ENCODE assay signal across 10 cellular contexts in the genomic region with DNA sequence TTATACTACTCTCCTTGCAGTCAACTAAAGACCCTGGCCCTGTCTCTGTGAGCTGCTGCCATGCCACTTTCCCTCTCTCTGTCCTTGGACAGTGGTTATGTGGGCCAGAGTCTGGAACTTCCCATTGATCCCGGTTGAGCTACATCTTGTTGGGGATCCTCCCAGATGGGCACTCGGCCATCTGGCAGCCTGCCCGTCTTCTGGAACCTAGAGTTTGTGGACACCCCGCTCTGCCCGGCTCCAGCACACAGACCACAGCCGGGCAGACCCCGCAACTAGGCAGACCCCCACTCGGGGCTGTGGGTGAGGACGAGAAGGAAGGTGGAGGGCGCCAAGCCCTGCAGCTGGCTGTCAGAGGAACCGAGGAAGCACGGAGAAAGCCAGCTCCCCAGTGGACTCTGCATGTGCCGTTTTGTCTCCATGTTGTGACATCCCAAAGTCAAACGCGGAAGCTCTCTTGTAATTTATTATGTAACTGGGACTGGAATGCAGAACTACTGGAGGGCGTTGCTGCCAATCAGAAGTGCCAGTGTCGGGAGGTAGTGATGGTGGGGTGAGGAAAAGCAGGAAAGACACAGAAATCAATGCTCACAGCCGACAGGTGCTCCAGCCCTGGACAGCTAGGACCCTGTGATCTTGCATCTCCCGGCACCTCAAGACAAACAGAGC.
A peak's percentile ranks its signal among the peaks of the same experiment; 100 is the strongest.
DNase-seq lines count a peak whose midpoint lies in the region; ATAC-seq lines count a peak whose summit lies in the region.
"Had no signal": no experiment of that assay in that cellular context is flagged by ENCODE, and none has a peak within 500 bp of the region (broad histone marks: within the 10 kb centered on the region; RNA-seq: fewer than 3 reads in every experiment).

No MANE protein-coding gene starts in this region.

- no peaks in the 10 kb centered on the region for H3K4me1 Mint-ChIP-seq in effector memory CD8-positive, alpha-beta T cell (ENCODE audit: low read depth in 2 of 2)

- no peak overlapping the region for H2AK5ac ChIP-seq in mesendoderm (ENCODE audit: low read length)

- no peak overlapping the region for H2BK120ac ChIP-seq in mesendoderm (ENCODE audit: low read depth, low read length)

- H3K27me3 Mint-ChIP-seq in effector memory CD8-positive, alpha-beta T cell: peaks cover 58 to 70% of the 10 kb centered on the region in 2 donors

- H3K27ac ChIP-seq in mesendoderm (ENCODE audit: low read depth, low read length): no peak overlapping the region

- no peaks in the 10 kb centered on the region for H3K4me1 ChIP-seq in mesendoderm (ENCODE audit: control insufficient read depth, low read depth, low read length)

- H3K4me3 ChIP-seq in mesendoderm (ENCODE audit: low read length): no peak overlapping the region

- H3K36me3 Mint-ChIP-seq in effector memory CD8-positive, alpha-beta T cell (ENCODE audit: insufficient read depth): no peaks in the 10 kb centered on the region

- H3K79me1 ChIP-seq in mesendoderm (ENCODE audit: low read length): no peaks in the 10 kb centered on the region

- no peak overlapping the region for H4K8ac ChIP-seq in mesendoderm (ENCODE audit: low read depth, low read length)

- peak; percentile 65 for DNase-seq in NCI-H1092 (lab: John Stamatoyannopoulos, UW)
- peak; percentile 70 for DNase-seq in SKM-1 treated with dmso at 0.1 percent for 144 hours (lab: John Stamatoyannopoulos, UW; ENCODE audit: unreplicated experiment)
- DNase-seq in left colon: peak; percentile 39 to 64
- peak; percentile 88 for DNase-seq in superior temporal gyrus (ENCODE audit: extremely low spot score)
- no peak for DNase-seq in effector memory CD8-positive, alpha-beta T cell
- DNase-seq in mesendoderm: no peak
- DNase-seq: activated CD4-positive, CD25-positive, alpha-beta regulatory T cell treated with anti-CD3 and anti-CD28 coated beads, Interleukin-2, amount 50 U/mL, for 72 hours; GDM1 had no signal

- no peak overlapping the region for H4K5ac ChIP-seq in mesendoderm (ENCODE audit: low read length)

- no peak overlapping the region for H3K23ac ChIP-seq in mesendoderm (ENCODE audit: low read length)

- no peaks in the 10 kb centered on the region for H3K36me3 ChIP-seq in mesendoderm (ENCODE audit: control insufficient read depth, insufficient read depth, low read length)

- no peaks in the 10 kb centered on the region for H3K9me3 Mint-ChIP-seq in effector memory CD8-positive, alpha-beta T cell

- no peak overlapping the region for H2BK15ac ChIP-seq in mesendoderm (replicated peaks; ENCODE audit: low read depth)

- no peaks in the 10 kb centered on the region for H3K27me3 ChIP-seq in mesendoderm (ENCODE audit: insufficient read depth, low read length, poor library complexity)

- H3K18ac ChIP-seq in mesendoderm (ENCODE audit: low read length): no peak overlapping the region

- no peaks in the 10 kb centered on the region for H3K79me2 ChIP-seq in mesendoderm (ENCODE audit: control insufficient read depth, insufficient read depth, low read length)

- intact Hi-C loops in left colon (cut with DNase I, micrococcal nuclease): no loop called here

- H3K4me3 Mint-ChIP-seq in effector memory CD8-positive, alpha-beta T cell: no peak overlapping the region

- H3K4ac ChIP-seq in mesendoderm (ENCODE audit: low read depth, low read length): no peak overlapping the region

- ATAC-seq in left colon (peak; percentile 91), HG03025 (IDR thresholded peaks at IDR 0.05; ENCODE audit: low FRiP score, unreplicated experiment) (no peak), GM18502 (IDR thresholded peaks at IDR 0.05; ENCODE audit: poor library complexity, unreplicated experiment) (no peak)
- ATAC-seq in effector memory CD8-positive, alpha-beta T cell (replicated peaks): no peak

- no peak overlapping the region for H2BK5ac ChIP-seq in mesendoderm (ENCODE audit: low read length)

- no peak overlapping the region for H3K27ac Mint-ChIP-seq in effector memory CD8-positive, alpha-beta T cell

- H3K4me2 ChIP-seq in mesendoderm (ENCODE audit: low read length): no peak overlapping the region

- H3K56ac ChIP-seq in mesendoderm (ENCODE audit: low read length): no peak overlapping the region

- H3K9ac ChIP-seq in mesendoderm (ENCODE audit: low read length): no peak overlapping the region

- WGBS in mesendoderm (ENCODE audit: extremely low coverage, insufficient coverage, low lambda C conversion rate): no CpG with 5 or more reads among the region's 19 CpGs

Comparison
In these comparisons a context has a peak if more than half of its experiments do, and no peak if none do; other contexts are left out.
1. DNase-seq: peak in NCI-H1092 (single experiment), SKM-1 treated with dmso at 0.1 percent for 144 hours (single experiment), left colon (2 of 2) and superior temporal gyrus (single experiment); none in effector memory CD8-positive, alpha-beta T cell (0 of 3) and mesendoderm (single experiment).